Comparison of ENCODE assay signal across 9 cellular contexts in genomic region chr7:90816511-90817142, GRCh38.
DNase-seq lines count a peak whose midpoint lies in the region; ATAC-seq and TF ChIP-seq lines count a peak whose summit lies in the region.
"Had no signal": no experiment of that assay in that cellular context is flagged by ENCODE, and none has a peak within 500 bp of the region (broad histone marks: within the 10 kb centered on the region; RNA-seq: fewer than 3 reads in every experiment).

No MANE protein-coding gene starts in this region.

- H3K27me3 ChIP-seq in BJ (ENCODE audit: control insufficient read depth, insufficient read depth, low read length) (no peaks in the 10 kb centered on the region), H7 (ENCODE audit: control insufficient read depth, insufficient read depth, low read length) (no peaks in the 10 kb centered on the region), endodermal cell (ENCODE audit: control insufficient read depth, insufficient read depth, low read length, poor library complexity, severe bottlenecking) (no peaks in the 10 kb centered on the region)
- H3K27me3 ChIP-seq: heart left ventricle had no signal

- H3K9ac ChIP-seq in SK-N-MC (ENCODE audit: insufficient read length), result no peak overlapping the region
- no peak overlapping the region for H3K9ac ChIP-seq in endodermal cell (ENCODE audit: extremely low read depth, low read length, poor library complexity, severe bottlenecking)

- CTCF ChIA-PET in BJ (lab: Yijun Ruan, JAX), result interaction anchor here (0.5 to 1.2 kb wide), 3 partner anchors 9 to 364 kb away, joined by 3 read pairs; no protein-coding TSS in a partner anchor

- H3K27ac ChIP-seq in SK-N-MC (peak overlapping the region; percentile 76), endodermal cell (ENCODE audit: low read depth, low read length) (no peak overlapping the region)

- H3K27ac Mint-ChIP-seq in endodermal cell, result no peak overlapping the region

- H3K9me3 Mint-ChIP-seq in endodermal cell, result peaks cover 8% of the 10 kb centered on the region

- H3K36me3 ChIP-seq in BJ (ENCODE audit: control insufficient read depth, insufficient read depth, low read length), result no peaks in the 10 kb centered on the region; the same call in 1 of the 2 replicates
- peaks cover 6% of the 10 kb centered on the region; the same call in 1 of the 2 replicates for H3K36me3 ChIP-seq in SK-N-MC (ENCODE audit: insufficient read depth, low read length)
- no peaks in the 10 kb centered on the region for H3K36me3 ChIP-seq in H7 (replicated peaks; ENCODE audit: control insufficient read depth, insufficient read depth, low read length)
- H3K36me3 ChIP-seq in endodermal cell (ENCODE audit: control insufficient read depth, insufficient read depth, low read length), result no peaks in the 10 kb centered on the region
- H3K36me3 ChIP-seq: heart left ventricle had no signal

- WGBS in endodermal cell (ENCODE audit: insufficient coverage in 1 of 2, insufficient read length in 1 of 2), 2 experiments, result 90 to 93% methylated on average over 5 to 6 of the region's 6 CpGs

- TF ChIP-seq CTCF in BJ (IDR thresholded peaks at IDR 0.05; ENCODE audit: insufficient read depth, low read depth, low read length), result no peak
- no peak for TF ChIP-seq CTCF in endodermal cell (conservative IDR thresholded peaks at IDR 0.05)

- ATAC-seq in GM19372 (IDR thresholded peaks at IDR 0.05; ENCODE audit: low read depth, unreplicated experiment) (peak; percentile 95), HG03159 (IDR thresholded peaks at IDR 0.05; ENCODE audit: unreplicated experiment) (peak; percentile 99)

- H3K4me3 ChIP-seq in BJ (ENCODE audit: low read depth, low read length), result no peak overlapping the region
- H3K4me3 ChIP-seq in SK-N-MC, result peak overlapping the region; percentile 8; the same call in 1 of the 2 replicates
- no peak overlapping the region for H3K4me3 ChIP-seq in H7 (ENCODE audit: insufficient read depth, low read depth, low read length)
- H3K4me3 ChIP-seq in endodermal cell (ENCODE audit: low read length), result no peak overlapping the region
- H3K4me3 ChIP-seq: heart left ventricle had no signal

- H3K27me3 Mint-ChIP-seq in endodermal cell (ENCODE audit: insufficient read depth), result peaks cover 11% of the 10 kb centered on the region

- no peaks in the 10 kb centered on the region for H3K4me1 ChIP-seq in endodermal cell (ENCODE audit: control insufficient read depth, insufficient read depth, low read length)

- POLR2A ChIA-PET in BJ (lab: Charles Lee), result no interaction called here

- peaks cover 7% of the 10 kb centered on the region for H3K4me1 Mint-ChIP-seq in endodermal cell

- H3K36me3 Mint-ChIP-seq in endodermal cell (ENCODE audit: low read depth), result peaks cover 3% of the 10 kb centered on the region

- DNase-seq in BJ (ENCODE audit: low read depth) (peak; percentile 96), SK-N-MC (ENCODE audit: low read depth, low spot score) (peak; percentile 28), islet precursor cell (peak; percentile 60), H7 (no peak), hippocampal formation (lab: John Stamatoyannopoulos, UW) (no peak), endodermal cell (no peak)
- DNase-seq: heart left ventricle had no signal

- H3K4me3 Mint-ChIP-seq in endodermal cell, result no peak overlapping the region

- H3K9me3 ChIP-seq in SK-N-MC (ENCODE audit: low read depth, low read length) (no peaks in the 10 kb centered on the region), endodermal cell (ENCODE audit: control insufficient read depth, low read length) (no peaks in the 10 kb centered on the region)

Comparison
In these comparisons a context has a peak if more than half of its experiments do, and no peak if none do; other contexts are left out.
1. DNase-seq: peak in BJ (single experiment), SK-N-MC (single experiment) and islet precursor cell (single experiment); none in H7 (single experiment), hippocampal formation (0 of 2) and endodermal cell (single experiment).